In genomic region chr1:115374598-115374997, GRCh38 we compare ENCODE assay signal across 10 cellular contexts. TPM values are rescaled to one million over a fixed set of nuclear protein-coding genes. Genes with fewer than 3 reads are reported as not detected.
"Had no signal": no experiment of that assay in that cellular context is flagged by ENCODE, and none has a peak within 500 bp of the region (broad histone marks: within the 10 kb centered on the region; RNA-seq: fewer than 3 reads in every experiment).

No MANE protein-coding gene starts in this region.

- H3K9ac ChIP-seq: GM23248 had no signal

- DNase-seq: GM23248, GOT3, H7, KG1 had no signal

- H3K27ac ChIP-seq: GM23248 had no signal

- H2AFZ ChIP-seq: GM23248 had no signal

- H3K36me3 ChIP-seq: HAP-1 had no signal

- H3K9me3 ChIP-seq: HAP-1 had no signal

- FAIRE-seq: HTR-8/SVneo had no signal

- ATAC-seq: HCT116 had no signal

- H3K4me1 ChIP-seq: HAP-1 had no signal

- H3K4me3 ChIP-seq: GM23248, HAP-1 had no signal

RNA-seq across cellular contexts. Expression of gene NGF, which starts 36.5 kb away (rescaled TPM):
- total RNA-seq: H4, HT-29 had no signal
- polyA plus RNA-seq: IgD-negative memory B cell had no signal
